4 cellular contexts compared by ENCODE assay signal in the genomic region with DNA sequence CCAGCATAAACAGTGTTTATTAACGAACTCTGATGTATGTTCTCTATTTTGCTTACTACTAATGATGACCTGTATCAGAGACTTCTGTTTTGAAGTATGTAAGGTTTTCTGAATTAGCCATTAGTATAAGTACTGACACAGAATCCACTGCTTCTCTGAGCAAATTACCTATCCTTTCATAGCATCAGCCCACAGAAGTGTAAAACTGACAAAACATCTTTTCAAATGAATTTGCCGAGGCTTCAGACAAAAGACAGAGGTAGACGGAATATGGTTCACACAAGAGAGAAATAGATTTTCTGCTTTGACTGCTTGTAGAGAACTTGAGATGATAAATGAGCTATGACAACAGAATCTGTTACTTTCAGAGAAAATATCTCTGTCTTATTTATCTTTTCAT.
"Had no signal": no experiment of that assay in that cellular context is flagged by ENCODE, and none has a peak within 500 bp of the region (broad histone marks: within the 10 kb centered on the region; RNA-seq: fewer than 3 reads in every experiment).

No MANE protein-coding gene starts in this region.

- H3K4me3 ChIP-seq: K562 had no signal

- H3K27ac ChIP-seq: HL-60 had no signal

- DNase-seq: IMR-90, KBM-7 had no signal
